1 cellular context compared by ENCODE assay signal in genomic region chr21:46109251-46110221, GRCh38.
TF ChIP-seq lines count a peak whose summit lies in the region.

No MANE protein-coding gene starts in this region.

TF ChIP-seq in HepG2, 621 proteins besides CTCF, POLR2A, EP300 and RAD21:
- no peak for TF ChIP-seq ZSCAN30 (CRISPR knock-in tag; IDR thresholded peaks at IDR 0.05)
